6 cellular contexts compared by ENCODE assay signal in the genomic region with DNA sequence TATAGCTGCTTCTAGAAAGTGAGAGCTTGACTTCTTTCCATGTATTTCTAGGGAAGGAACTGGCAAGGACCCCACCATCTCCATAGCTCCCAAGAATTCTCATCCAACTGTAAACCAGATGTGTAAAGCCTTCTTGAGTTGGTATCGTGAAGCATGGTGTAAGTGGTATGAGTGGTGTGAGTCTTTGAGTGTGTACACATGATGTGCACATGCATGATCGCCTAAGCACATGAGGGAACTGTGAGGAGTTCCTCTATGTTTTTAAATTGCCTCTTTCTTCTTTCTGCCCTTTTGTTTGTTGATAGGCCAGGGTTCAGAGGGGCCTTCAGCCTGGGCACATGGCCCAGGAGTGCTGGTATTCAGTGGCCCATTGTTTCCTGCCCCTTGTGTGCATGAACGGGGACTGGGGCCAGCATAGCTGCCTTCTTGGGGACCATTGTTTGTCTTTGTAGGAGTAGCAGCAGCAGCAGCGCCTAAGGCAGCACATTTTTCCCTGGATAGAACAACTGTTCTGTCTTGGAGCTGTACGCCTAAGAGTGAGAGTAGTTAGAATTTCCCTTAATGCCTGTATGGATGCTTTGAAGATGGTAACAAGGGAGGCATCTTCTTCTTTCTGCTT.
DNase-seq lines count a peak whose midpoint lies in the region; ATAC-seq, FAIRE-seq and TF ChIP-seq lines count a peak whose summit lies in the region.
"Not testable (repeated sequence)": the region's sequence is repeated elsewhere in the genome, so short reads cannot be mapped to it uniquely, and the experiment has no call there.

No MANE protein-coding gene starts in this region.

- intact Hi-C loops in Panc1 (cut with micrococcal nuclease; ENCODE audit: unreplicated experiment); MCF 10A (cut with micrococcal nuclease); dorsolateral prefrontal cortex (cut with DNase I); HepG2 (cut with micrococcal nuclease; ENCODE audit: unreplicated experiment); sciatic nerve (cut with DNase I): not testable (repeated sequence)

- TF ChIP-seq EP300 in HepG2 (IDR thresholded peaks at IDR 0.05; ENCODE audit: low read depth in 2 of 2, low read length in 2 of 2); HepG2 (CRISPR knock-in tag; IDR thresholded peaks at IDR 0.05; ENCODE audit: borderline replicate concordance): not testable (repeated sequence)

- CTCF ChIA-PET in Panc1 (lab: Charles Lee); MCF 10A (lab: Yijun Ruan, JAX); HepG2 (lab: Yijun Ruan, JAX; ENCODE audit: low intra/inter-chr PET ratio, low total read pairs): not testable (repeated sequence)

- H3K4me2 ChIP-seq in HepG2 (ENCODE audit: low read depth, low read length) = not testable (repeated sequence)

- not testable (repeated sequence) for H3K36me3 ChIP-seq in Panc1 (ENCODE audit: control insufficient read depth, insufficient read depth, low read length); HepG2 (replicated peaks in 1 of 2; ENCODE audit: control insufficient read depth in 1 of 2, insufficient read depth in 2 of 2, low read length in 2 of 2)

- peak; percentile 52; the same call in 1 of the 2 replicates for ATAC-seq in Panc1
- ATAC-seq in HepG2 = peak; percentile 91
- peak; percentile 54 to 74 for ATAC-seq in naive B cell (ENCODE audit: low read depth in 2 of 2)
- ATAC-seq in sciatic nerve = peak; percentile 85

- H3K4me1 Mint-ChIP-seq in MCF 10A (ENCODE audit: insufficient read depth, unreplicated experiment); naive B cell: not testable (repeated sequence)

- not testable (repeated sequence) for H3K27me3 ChIP-seq in Panc1 (ENCODE audit: control insufficient read depth, insufficient read depth, low read length); dorsolateral prefrontal cortex; HepG2 (ENCODE audit: control insufficient read depth in 1 of 2, insufficient read depth in 2 of 2, low read length in 2 of 2)

- not testable (repeated sequence) for H3K36me3 Mint-ChIP-seq in MCF 10A (ENCODE audit: insufficient read depth, unreplicated experiment); naive B cell

- H3K9me3 Mint-ChIP-seq in MCF 10A (ENCODE audit: unreplicated experiment); naive B cell: not testable (repeated sequence)

- TF ChIP-seq CTCF in Panc1 (IDR thresholded peaks at IDR 0.05); MCF 10A (IDR thresholded peaks at IDR 0.05; ENCODE audit: unreplicated experiment); dorsolateral prefrontal cortex (IDR thresholded peaks at IDR 0.05 in 54 of 56, conservative IDR thresholded peaks at IDR 0.05 in 2 of 56; ENCODE audit: low read depth in 1 of 56, partially characterized antibody in 56 of 56); HepG2 (CRISPR knock-in tag; IDR thresholded peaks at IDR 0.05): not testable (repeated sequence)

- not testable (repeated sequence) for H3K27me3 Mint-ChIP-seq in MCF 10A (ENCODE audit: insufficient read depth, unreplicated experiment); naive B cell

- not testable (repeated sequence) for TF ChIP-seq RAD21 in HepG2 (CRISPR knock-in tag; IDR thresholded peaks at IDR 0.05)

- FAIRE-seq in HepG2 (lab: Jason Lieb, UNC) = not testable (repeated sequence)

- not testable (repeated sequence) for TF ChIP-seq POLR2A in HepG2 (IDR thresholded peaks at IDR 0.05; ENCODE audit: insufficient read depth in 1 of 2, low read depth in 2 of 2, low read length in 2 of 2)

- not testable (repeated sequence) for H3K9me3 ChIP-seq in Panc1 (ENCODE audit: control insufficient read depth, insufficient read depth, low read depth, low read length); HepG2 (ENCODE audit: low read length)

- H3K4me3 Mint-ChIP-seq in MCF 10A (ENCODE audit: unreplicated experiment); naive B cell: not testable (repeated sequence)

- not testable (repeated sequence) for H3K79me2 ChIP-seq in HepG2 (ENCODE audit: insufficient read depth, low read length)

- H3K9ac ChIP-seq in HepG2 (ENCODE audit: insufficient read depth, low read depth, low read length) = not testable (repeated sequence)

- H3K27ac ChIP-seq in Panc1 (ENCODE audit: low read length); HepG2 (ENCODE audit: extremely low read length, insufficient read depth, low read length): not testable (repeated sequence)
- peak overlapping the region in 23 of 59 donors; percentile 19 to 88 (median 67) for H3K27ac ChIP-seq in dorsolateral prefrontal cortex

- WGBS in HepG2 (ENCODE audit: low lambda C conversion rate) = 75% methylated on average over 1 of the region's 5 CpGs

- POLR2A ChIA-PET in Panc1 (lab: Charles Lee); MCF 10A (lab: Yijun Ruan, JAX); HepG2 (lab: Yijun Ruan, JAX): not testable (repeated sequence)

- BruUV-seq in Panc1 (replicated peaks; lab: Mats Ljungman, UMichigan) = not testable (repeated sequence)
- BruUV-seq in MCF 10A (replicated peaks; lab: Mats Ljungman, UMichigan) (TSS peak; percentile 51), HepG2 (replicated peaks; lab: Mats Ljungman, UMichigan) (TSS peak; percentile 76)

- not testable (repeated sequence) for H3K4me1 ChIP-seq in Panc1 (ENCODE audit: control insufficient read depth, insufficient read depth, low read length); HepG2 (ENCODE audit: insufficient read depth, low read length)

- not testable (repeated sequence) for H2AFZ ChIP-seq in HepG2 (ENCODE audit: low read length)

- not testable (repeated sequence) for DNase-seq in Panc1 (ENCODE audit: low read depth, low spot score); MCF 10A (ENCODE audit: unreplicated experiment); HepG2 (ENCODE audit: low spot score); naive B cell; sciatic nerve (ENCODE audit: low spot score)
- peak in 7 of 10 donors; percentile 7 to 75 (median 49) for DNase-seq in dorsolateral prefrontal cortex

- in situ Hi-C loops in Panc1 (cut with HindIII; ENCODE audit: low pct_unique_long_range_greater_than_20kb, low sequenced_read_pairs); HepG2 (cut with HindIII; ENCODE audit: extremely low pct_ligation_motif_present, low pct_unique_long_range_greater_than_20kb): not testable (repeated sequence)

- not testable (repeated sequence) for H3K4me3 ChIP-seq in Panc1 (ENCODE audit: low read depth in 2 of 2, low read length in 2 of 2); dorsolateral prefrontal cortex; HepG2 (replicated peaks in 1 of 3; ENCODE audit: insufficient read depth in 1 of 3, low read depth in 2 of 3, low read length in 3 of 3)

- H3K27ac Mint-ChIP-seq in MCF 10A (ENCODE audit: low read depth, unreplicated experiment); naive B cell: not testable (repeated sequence)

- not testable (repeated sequence) for H4K20me1 ChIP-seq in HepG2 (ENCODE audit: insufficient read depth, low read length)

TF ChIP-seq in HepG2, 621 proteins besides CTCF, POLR2A, EP300 and RAD21:
- TF ChIP-seq SOX5 (CRISPR knock-in tag; IDR thresholded peaks at IDR 0.05; ENCODE audit: borderline replicate concordance) = peak; percentile 56; the same call in 1 of the 2 replicates
- not testable (repeated sequence) for TF ChIP-seq SOX13 (IDR thresholded peaks at IDR 0.05)
- peak in 1 of 2 experiments; percentile 72; a peak in 2 of 4 replicates for TF ChIP-seq SOX13 (CRISPR knock-in tag; conservative IDR thresholded peaks at IDR 0.05 in 1 of 2, IDR thresholded peaks at IDR 0.05 in 1 of 2)
